In genomic region chr1:38361566-38361965, GRCh38 we compare ENCODE assay signal across 16 cellular contexts.
"Had no signal": no experiment of that assay in that cellular context is flagged by ENCODE, and none has a peak within 500 bp of the region (broad histone marks: within the 10 kb centered on the region; RNA-seq: fewer than 3 reads in every experiment).

No MANE protein-coding gene starts in this region.

- H3K79me2 ChIP-seq: hepatocyte had no signal

- H3K4me2 ChIP-seq: hepatocyte had no signal

- ATAC-seq: gastroesophageal sphincter, left colon, left ventricle myocardium superior, right cardiac atrium had no signal

- H3K4me3 ChIP-seq: esophagus squamous epithelium, gastroesophageal sphincter, hepatocyte, lung, ovary, thyroid gland had no signal

- H3K27me3 ChIP-seq: gastroesophageal sphincter, hepatocyte, ovary, thyroid gland had no signal

- H3K4me1 ChIP-seq: esophagus squamous epithelium, gastroesophageal sphincter, thyroid gland had no signal

- H3K36me3 ChIP-seq: esophagus squamous epithelium, gastroesophageal sphincter, ovary, thyroid gland had no signal

- H3K9me3 ChIP-seq: esophagus squamous epithelium, gastroesophageal sphincter, ovary, thyroid gland had no signal

- H3K27ac ChIP-seq: esophagus squamous epithelium, gastroesophageal sphincter, hepatocyte, ovary, thyroid gland had no signal

- DNase-seq: esophagus squamous epithelium; foreskin fibroblast; left colon; left ventricle myocardium superior; mesenchymal stem cell; naive B cell; nephron progenitor cell; ovary; right cardiac atrium; small intestine; stimulated activated CD4-positive, alpha-beta T cell treated with anti-CD3 and anti-CD28 coated beads, Interleukin-12 subunit alpha, Interleukin-12 subunit beta, amount 100 ng/mL, for 4 hours; stimulated activated naive CD4-positive, alpha-beta T cell treated with Interleukin-2 at 50 U/mL for 16 hours; thyroid gland had no signal
